Comparison of ENCODE assay signal across 2 cellular contexts in genomic region chr5:78563621-78564020, GRCh38.
TF ChIP-seq lines count a peak whose summit lies in the region.

No MANE protein-coding gene starts in this region.

TF ChIP-seq in HCT116, 20 proteins besides CTCF, POLR2A, EP300 and RAD21:
- TF ChIP-seq YY1 (IDR thresholded peaks at IDR 0.05; ENCODE audit: extremely low read depth, insufficient replicate concordance, low read depth, low read length) (no peak), SRF (IDR thresholded peaks at IDR 0.05; ENCODE audit: low read depth) (no peak), MAX (IDR thresholded peaks at IDR 0.05) (no peak), JUND (IDR thresholded peaks at IDR 0.05) (no peak), SIN3A (IDR thresholded peaks at IDR 0.05; ENCODE audit: low read depth) (no peak), FOSL1 (IDR thresholded peaks at IDR 0.05; ENCODE audit: low read depth) (no peak), CEBPB (IDR thresholded peaks at IDR 0.05; ENCODE audit: low read depth) (no peak), EZH2phosphoT487 (IDR thresholded peaks at IDR 0.05; ENCODE audit: borderline replicate concordance) (no peak), ZFX (IDR thresholded peaks at IDR 0.05) (no peak), ATF3 (IDR thresholded peaks at IDR 0.05) (no peak), ZBTB33 (IDR thresholded peaks at IDR 0.05; ENCODE audit: extremely low read depth, insufficient replicate concordance, low read length) (no peak), ELF1 (IDR thresholded peaks at IDR 0.05; ENCODE audit: borderline replicate concordance, low read depth) (no peak), SP1 (IDR thresholded peaks at IDR 0.05; ENCODE audit: low read depth) (no peak), CBX3 (IDR thresholded peaks at IDR 0.05; ENCODE audit: low read depth) (no peak), EGR1 (IDR thresholded peaks at IDR 0.05; ENCODE audit: low read depth) (no peak), REST (IDR thresholded peaks at IDR 0.05; ENCODE audit: low read depth) (no peak), ZNF274 (IDR thresholded peaks at IDR 0.05; ENCODE audit: low read depth, low read length) (no peak), EZH2 (IDR thresholded peaks at IDR 0.05) (no peak)

TF ChIP-seq in GM12878, 131 proteins besides CTCF, POLR2A, EP300 and RAD21:
- TF ChIP-seq MEF2B (IDR thresholded peaks at IDR 0.05; ENCODE audit: partially characterized antibody, poor library complexity, severe bottlenecking) = no peak
TF ChIP-seq in GM12878: peak in this region for 0.
